In genomic region chr12:121888478-121889266, GRCh38 we compare ENCODE assay signal across 9 cellular contexts. TPM values are rescaled to one million over a fixed set of nuclear protein-coding genes. Genes with fewer than 3 reads are reported as not detected.
A peak's percentile ranks its signal among the peaks of the same experiment; 100 is the strongest.
DNase-seq lines count a peak whose midpoint lies in the region; ATAC-seq, FAIRE-seq and TF ChIP-seq lines count a peak whose summit lies in the region.
"Had no signal": no experiment of that assay in that cellular context is flagged by ENCODE, and none has a peak within 500 bp of the region (broad histone marks: within the 10 kb centered on the region; RNA-seq: fewer than 3 reads in every experiment).

Gene PSMD9 (plus strand): TSS chr12:121888790. CDS start chr12:121888857, 67 bp downstream.

- BruUV-seq in mammary epithelial cell (replicated peaks; lab: Mats Ljungman, UMichigan): TSS peak; percentile 73

- peaks cover 46% of the 10 kb centered on the region for H3K79me2 ChIP-seq in mammary epithelial cell (ENCODE audit: insufficient read depth, low read length)

- dilution Hi-C loops in mammary epithelial cell (cut with HindIII; ENCODE audit: low sequenced_read_pairs): no loop called here

- no peak for FAIRE-seq in small intestine (lab: Jason Lieb, UNC)
- FAIRE-seq: islet of Langerhans had no signal

- H3K27me3 ChIP-seq in WERI-Rb-1 (ENCODE audit: insufficient read depth, low read depth, severe bottlenecking) (no peaks in the 10 kb centered on the region), mammary epithelial cell (ENCODE audit: insufficient read depth, low read length) (no peaks in the 10 kb centered on the region), iPS-20b (ENCODE audit: insufficient read depth, low read length) (peaks cover 9% of the 10 kb centered on the region; the same call in 1 of the 2 replicates), small intestine (ENCODE audit: control insufficient read depth in 2 of 2, insufficient read depth in 2 of 2, low read length in 2 of 2) (no peaks in the 10 kb centered on the region)

- CTCF ChIA-PET in mammary epithelial cell (lab: Charles Lee; ENCODE audit: low non-redundant PET): interaction anchor here (1.0 to 1.8 kb wide), 2 partner anchors 89 to 94 kb away, joined by 4 to 21 read pairs; partner anchors contain the start of gene RHOF

- peak; percentile 91 for ATAC-seq in GM18907 (IDR thresholded peaks at IDR 0.05; ENCODE audit: unreplicated experiment)
- ATAC-seq in HG03159 (IDR thresholded peaks at IDR 0.05; ENCODE audit: unreplicated experiment): peak; percentile 90

- H3K9me3 ChIP-seq in WERI-Rb-1 (ENCODE audit: severe bottlenecking) (no peaks in the 10 kb centered on the region), mammary epithelial cell (replicated peaks; ENCODE audit: insufficient read depth, low read length) (no peaks in the 10 kb centered on the region), iPS-20b (ENCODE audit: insufficient read depth, low read depth, low read length) (no peaks in the 10 kb centered on the region), small intestine (ENCODE audit: control insufficient read depth, low read depth) (no peaks in the 10 kb centered on the region)

- peak within 1 kb of the TSS; percentile 85 for H2AFZ ChIP-seq in mammary epithelial cell (ENCODE audit: low read depth, low read length)

- H3K4me1 ChIP-seq in mammary epithelial cell (ENCODE audit: insufficient read depth, low read length): peaks cover 21% of the 10 kb centered on the region
- peaks cover 6% of the 10 kb centered on the region; the same call in 1 of the 2 replicates for H3K4me1 ChIP-seq in iPS-20b (ENCODE audit: insufficient read depth, low read length)
- peaks cover 2 to 4% of the 10 kb centered on the region in 2 donors for H3K4me1 ChIP-seq in small intestine (ENCODE audit: control insufficient read depth in 2 of 2, insufficient read depth in 1 of 2, low read depth in 1 of 2, low read length in 1 of 2)

- DNase-seq in AG08396 (ENCODE audit: low spot score) (peak; percentile 97), NCI-H2227 (lab: John Stamatoyannopoulos, UW; ENCODE audit: unreplicated experiment) (peak; percentile 98), WERI-Rb-1 (peak; percentile 97), mammary epithelial cell (peak; percentile 98), small intestine (peak; percentile 98)

- H3K9ac ChIP-seq in mammary epithelial cell (ENCODE audit: insufficient read depth, low read length) (peak within 1 kb of the TSS; percentile 92), iPS-20b (ENCODE audit: low read depth, low read length) (peak within 1 kb of the TSS; percentile 91)

- peak within 1 kb of the TSS; percentile 76 for H3K4me3 ChIP-seq in WERI-Rb-1 (ENCODE audit: low read depth, low read length)
- H3K4me3 ChIP-seq in mammary epithelial cell (replicated peaks in 1 of 3; ENCODE audit: insufficient read depth in 1 of 3, low read depth in 2 of 3, low read length in 3 of 3): peak within 1 kb of the TSS; percentile 47 to 82 (median 78)
- peak within 1 kb of the TSS; percentile 90 for H3K4me3 ChIP-seq in iPS-20b (ENCODE audit: low read length)
- peak within 1 kb of the TSS; percentile 69 to 94 for H3K4me3 ChIP-seq in small intestine (ENCODE audit: low read depth in 1 of 2, low read length in 2 of 2)

- intact Hi-C loops in mammary epithelial cell (cut with micrococcal nuclease): loop anchor here (1.0 to 2.0 kb wide), 5 partner anchors 50 to 191 kb away; no protein-coding TSS in a partner anchor

- H3K27ac ChIP-seq in WERI-Rb-1 (peak within 1 kb of the TSS; percentile 78), mammary epithelial cell (ENCODE audit: insufficient read depth, low read depth, low read length) (peak within 1 kb of the TSS; percentile 85), iPS-20b (ENCODE audit: low read length) (no peak within 1 kb of the TSS), small intestine (ENCODE audit: low read depth in 1 of 2, low read length in 1 of 2) (peak within 1 kb of the TSS; percentile 95 to 98)

- peaks cover 4% of the 10 kb centered on the region for H3K36me3 ChIP-seq in WERI-Rb-1
- peaks cover 4% of the 10 kb centered on the region for H3K36me3 ChIP-seq in mammary epithelial cell (ENCODE audit: insufficient read depth, low read length)
- H3K36me3 ChIP-seq in iPS-20b (ENCODE audit: insufficient read depth, low read depth, low read length): peaks cover 6% of the 10 kb centered on the region; the same call in 1 of the 2 replicates
- no peaks in the 10 kb centered on the region for H3K36me3 ChIP-seq in small intestine (ENCODE audit: control insufficient read depth in 2 of 2, insufficient read depth in 2 of 2, low read length in 2 of 2)

- peak within 1 kb of the TSS; percentile 85 for H3K4me2 ChIP-seq in mammary epithelial cell (ENCODE audit: insufficient read depth, low read depth, low read length)

- in situ Hi-C loops in mammary epithelial cell (cut with MboI; ENCODE audit: low sequenced_read_pairs in 2 of 2): loop anchor here in 1 of 2 donors (5.0 to 10.0 kb wide), 2 partner anchors 91 to 184 kb away; no protein-coding TSS in a partner anchor

- TF ChIP-seq CTCF in WERI-Rb-1 (IDR thresholded peaks at IDR 0.05; ENCODE audit: low read depth, low read length): peak; percentile 82
- peak; percentile 59 to 87 for TF ChIP-seq CTCF in mammary epithelial cell (conservative IDR thresholded peaks at IDR 0.05 in 1 of 2, IDR thresholded peaks at IDR 0.05 in 1 of 2; ENCODE audit: extremely low read depth in 1 of 2, insufficient read depth in 1 of 2, low read depth in 1 of 2, low read length in 2 of 2)

- no peaks in the 10 kb centered on the region for H4K20me1 ChIP-seq in mammary epithelial cell (ENCODE audit: insufficient read depth, low read length)

- 1% methylated on average over 45 of the region's 67 CpGs for WGBS in mammary epithelial cell (ENCODE audit: low coverage, missing lambda C conversion rate)
- WGBS in small intestine, 3 donors: 1% methylated on average over 67 of the region's 67 CpGs

RNA-seq across cellular contexts. Expression of gene PSMD9, which starts in this region (rescaled TPM):
- 10 to 100 TPM; 39.8 to 80.6 TPM for total RNA-seq in mammary epithelial cell
- polyA plus RNA-seq in mammary epithelial cell (139 TPM), small intestine (100 to 1,000 TPM in 1 of 3 donors, 10 to 100 TPM in 2; 80.5 to 123 (median 97.5) TPM)
- polyA minus RNA-seq in mammary epithelial cell: 80.4 TPM
